ENCODE assay signal across 17 cellular contexts in the genomic region with DNA sequence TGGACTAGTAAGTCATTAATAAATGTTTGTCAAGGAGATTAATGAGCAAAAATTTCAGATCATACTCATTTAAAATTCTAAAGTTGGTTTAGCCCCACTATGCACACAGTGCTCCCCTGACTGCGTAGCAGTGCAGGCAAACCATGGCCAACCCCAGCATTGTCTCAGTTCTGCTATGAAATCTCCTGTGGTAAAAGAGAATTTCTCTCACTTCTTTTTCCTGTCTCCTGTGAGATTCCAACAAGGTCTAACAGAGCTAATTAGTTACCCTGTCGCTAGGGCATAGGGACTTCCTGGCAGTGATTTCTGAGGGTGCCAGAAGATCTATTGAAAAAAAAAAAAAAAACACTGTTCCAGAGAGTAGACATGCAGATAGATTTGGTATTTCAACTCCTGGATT.
A peak's percentile ranks its signal among the peaks of the same experiment; 100 is the strongest.
DNase-seq lines count a peak whose midpoint lies in the region; ATAC-seq and TF ChIP-seq lines count a peak whose summit lies in the region.
"Had no signal": no experiment of that assay in that cellular context is flagged by ENCODE, and none has a peak within 500 bp of the region (broad histone marks: within the 10 kb centered on the region; RNA-seq: fewer than 3 reads in every experiment).

No MANE protein-coding gene starts in this region.

- H3K36me3 ChIP-seq in body of pancreas (replicated peaks in 1 of 2; ENCODE audit: insufficient read depth in 1 of 2, low read depth in 2 of 2): no peaks in the 10 kb centered on the region
- no peaks in the 10 kb centered on the region for H3K36me3 ChIP-seq in mesodermal cell (ENCODE audit: control insufficient read depth, insufficient read depth, low read length)
- H3K36me3 ChIP-seq in transverse colon: no peaks in the 10 kb centered on the region
- H3K36me3 ChIP-seq: BLaER1 treated with 17β-estradiol and CSF1 and Interleukin-3, amounts not matched to agents 10 nM and 100 nM; HAP-1; SJSA1 had no signal

- no peaks in the 10 kb centered on the region for H3K9me3 ChIP-seq in body of pancreas
- no peaks in the 10 kb centered on the region for H3K9me3 ChIP-seq in mesodermal cell (ENCODE audit: control insufficient read depth, low read length)
- H3K9me3 ChIP-seq in transverse colon: no peaks in the 10 kb centered on the region
- H3K9me3 ChIP-seq: HAP-1, SJSA1 had no signal

- TF ChIP-seq CTCF in body of pancreas (IDR thresholded peaks at IDR 0.05): no peak
- no peak for TF ChIP-seq CTCF in transverse colon (IDR thresholded peaks at IDR 0.05)

- WGBS in body of pancreas, 2 donors: 27% methylated on average over 2 of the region's 2 CpGs
- 72% methylated on average over 2 of the region's 2 CpGs; no CpG with 5 or more reads in 1 of the 2 experiments for WGBS in mesodermal cell (ENCODE audit: insufficient coverage in 2 of 2), 2 experiments
- 60 to 67% methylated on average over 1 to 2 of the region's 2 CpGs for WGBS in transverse colon (ENCODE audit: low coverage in 1 of 2), 2 donors

- no peak overlapping the region for H3K4me3 ChIP-seq in body of pancreas
- no peak overlapping the region for H3K4me3 ChIP-seq in mesodermal cell (ENCODE audit: extremely low read depth, insufficient read depth, low read length, poor library complexity, severe bottlenecking)
- H3K4me3 ChIP-seq in transverse colon: no peak overlapping the region
- H3K4me3 ChIP-seq: BLaER1 treated with 17β-estradiol and CSF1 and Interleukin-3, amounts not matched to agents 10 nM and 100 nM; HAP-1; SJSA1 had no signal

- H3K27me3 ChIP-seq in body of pancreas: no peaks in the 10 kb centered on the region
- no peaks in the 10 kb centered on the region for H3K27me3 ChIP-seq in transverse colon
- H3K27me3 ChIP-seq: BLaER1 treated with 17β-estradiol and CSF1 and Interleukin-3, amounts not matched to agents 10 nM and 100 nM; SJSA1 had no signal

- TF ChIP-seq POLR2A in body of pancreas (IDR thresholded peaks at IDR 0.05) (no peak), transverse colon (IDR thresholded peaks at IDR 0.05) (no peak)

- intact Hi-C loops in body of pancreas (cut with DNase I): no loop called here
- intact Hi-C loops in transverse colon (cut with DNase I; ENCODE audit: low total_unique reads): no loop called here

- no peak for TF ChIP-seq EP300 in transverse colon (IDR thresholded peaks at IDR 0.05; ENCODE audit: low read depth)

- H3K4me1 ChIP-seq in body of pancreas (peaks cover 7% of the 10 kb centered on the region), mesodermal cell (ENCODE audit: control insufficient read depth, insufficient read depth, low read length, poor library complexity, severe bottlenecking) (peaks cover 8% of the 10 kb centered on the region), transverse colon (no peaks in the 10 kb centered on the region)
- H3K4me1 ChIP-seq: BLaER1 treated with 17β-estradiol and CSF1 and Interleukin-3, amounts not matched to agents 10 nM and 100 nM; HAP-1; SJSA1 had no signal

- ATAC-seq in GM18868 (IDR thresholded peaks at IDR 0.05; ENCODE audit: unreplicated experiment) (peak; percentile 44), HG02623 (IDR thresholded peaks at IDR 0.05; ENCODE audit: unreplicated experiment) (peak; percentile 48), body of pancreas (peak; percentile 48)

- H3K27ac ChIP-seq in body of pancreas (peak overlapping the region in 2 of 4 donors; percentile 4 to 11), mesodermal cell (ENCODE audit: low read depth, low read length, severe bottlenecking) (peak overlapping the region; percentile 66), transverse colon (no peak overlapping the region)
- H3K27ac ChIP-seq: BLaER1 treated with 17β-estradiol and CSF1 and Interleukin-3, amounts not matched to agents 10 nM and 100 nM; SJSA1 had no signal

- DNase-seq in body of pancreas: no peak
- no peak for DNase-seq in CD1c-positive myeloid dendritic cell (ENCODE audit: extremely low spot score)
- DNase-seq in SHP77 (lab: John Stamatoyannopoulos, UW): no peak
- DNase-seq in DMS79 treated with DMSO at 0.1 percent for 48 hours (lab: John Stamatoyannopoulos, UW): no peak
- no peak for DNase-seq in transverse colon
- DNase-seq: CD8-positive, alpha-beta memory T cell; MM.1S; NCI-H1092; NCI-H2029 treated with DMSO at 0.1 percent for 48 hours; NCI-H2227 treated with DMSO at 0.1 percent for 48 hours; NCI-H510A treated with DMSO at 0.1 percent for 48 hours had no signal

- in situ Hi-C loops in transverse colon (cut with MboI; ENCODE audit: low pct_ligation_motif_present in 1 of 4, low pct_unique_long_range_greater_than_20kb in 1 of 4, low sequenced_read_pairs in 3 of 4): no loop called here
